Comparison of ENCODE assay signal across 16 cellular contexts in genomic region chr3:52234516-52235447, GRCh38. TPM values are rescaled to one million over a fixed set of nuclear protein-coding genes. Genes with fewer than 3 reads are reported as not detected.
A peak's percentile ranks its signal among the peaks of the same experiment; 100 is the strongest.
DNase-seq lines count a peak whose midpoint lies in the region; ATAC-seq and TF ChIP-seq lines count a peak whose summit lies in the region.
"Had no signal": no experiment of that assay in that cellular context is flagged by ENCODE, and none has a peak within 500 bp of the region (broad histone marks: within the 10 kb centered on the region; RNA-seq: fewer than 3 reads in every experiment).

No MANE protein-coding gene starts in this region.

- H3K36me3 Mint-ChIP-seq in stimulated activated naive CD8-positive, alpha-beta T cell treated with anti-CD3 and anti-CD28 coated beads, Interleukin-15, Interleukin-2, amounts not matched to agents 100 ng/mL and 50 ng/mL, for 24 hours (ENCODE audit: low read depth): peaks cover 21% of the 10 kb centered on the region
- H3K36me3 Mint-ChIP-seq in activated naive CD8-positive, alpha-beta T cell treated with anti-CD3 and anti-CD28 coated beads for 36 hours: peaks cover 27% of the 10 kb centered on the region

- ATAC-seq in stimulated activated naive CD8-positive, alpha-beta T cell treated with anti-CD3 and anti-CD28 coated beads, Interleukin-15, Interleukin-2, amounts not matched to agents 100 U/mL and 50 U/mL, for 24 hours: no peak
- no peak for ATAC-seq in lower lobe of right lung
- ATAC-seq in left lung: no peak
- no peak for ATAC-seq in GM21360 (IDR thresholded peaks at IDR 0.05; ENCODE audit: unreplicated experiment)
- ATAC-seq: left colon, WTC11 had no signal

- H3K36me3 ChIP-seq in lower lobe of right lung (peaks cover 49% of the 10 kb centered on the region), left lung (peaks cover 0 to 56% of the 10 kb centered on the region in 2 donors)
- H3K36me3 ChIP-seq: uterus had no signal

- H3K27me3 Mint-ChIP-seq in stimulated activated naive CD8-positive, alpha-beta T cell treated with anti-CD3 and anti-CD28 coated beads, Interleukin-15, Interleukin-2, amounts not matched to agents 100 ng/mL and 50 ng/mL, for 24 hours: no peaks in the 10 kb centered on the region
- H3K27me3 Mint-ChIP-seq in activated naive CD8-positive, alpha-beta T cell treated with anti-CD3 and anti-CD28 coated beads for 36 hours: no peaks in the 10 kb centered on the region

- H3K9me3 ChIP-seq in lower lobe of right lung (no peaks in the 10 kb centered on the region), left lung (no peaks in the 10 kb centered on the region)
- H3K9me3 ChIP-seq: uterus had no signal

- peaks cover 47% of the 10 kb centered on the region for H3K4me1 ChIP-seq in lower lobe of right lung
- peaks cover 20 to 68% of the 10 kb centered on the region in 2 donors for H3K4me1 ChIP-seq in left lung

- no peak overlapping the region for H3K4me3 Mint-ChIP-seq in stimulated activated naive CD8-positive, alpha-beta T cell treated with anti-CD3 and anti-CD28 coated beads, Interleukin-15, Interleukin-2, amounts not matched to agents 100 ng/mL and 50 ng/mL, for 24 hours
- H3K4me3 Mint-ChIP-seq in activated naive CD8-positive, alpha-beta T cell treated with anti-CD3 and anti-CD28 coated beads for 36 hours: no peak overlapping the region
- H3K4me3 Mint-ChIP-seq: WTC11 had no signal

- H3K9me3 Mint-ChIP-seq in stimulated activated naive CD8-positive, alpha-beta T cell treated with anti-CD3 and anti-CD28 coated beads, Interleukin-15, Interleukin-2, amounts not matched to agents 100 ng/mL and 50 ng/mL, for 24 hours: no peaks in the 10 kb centered on the region
- no peaks in the 10 kb centered on the region for H3K9me3 Mint-ChIP-seq in activated naive CD8-positive, alpha-beta T cell treated with anti-CD3 and anti-CD28 coated beads for 36 hours
- H3K9me3 Mint-ChIP-seq: WTC11 had no signal

- H3K4me1 Mint-ChIP-seq in stimulated activated naive CD8-positive, alpha-beta T cell treated with anti-CD3 and anti-CD28 coated beads, Interleukin-15, Interleukin-2, amounts not matched to agents 100 ng/mL and 50 ng/mL, for 24 hours (ENCODE audit: low read depth): peaks cover 68% of the 10 kb centered on the region
- peaks cover 48% of the 10 kb centered on the region for H3K4me1 Mint-ChIP-seq in activated naive CD8-positive, alpha-beta T cell treated with anti-CD3 and anti-CD28 coated beads for 36 hours

- H3K4me3 ChIP-seq in lower lobe of right lung: no peak overlapping the region
- H3K4me3 ChIP-seq in left lung: no peak overlapping the region
- H3K4me3 ChIP-seq: uterus had no signal

- H3K27ac Mint-ChIP-seq in stimulated activated naive CD8-positive, alpha-beta T cell treated with anti-CD3 and anti-CD28 coated beads, Interleukin-15, Interleukin-2, amounts not matched to agents 100 ng/mL and 50 ng/mL, for 24 hours: peak overlapping the region; percentile 52
- peak overlapping the region; percentile 68 for H3K27ac Mint-ChIP-seq in activated naive CD8-positive, alpha-beta T cell treated with anti-CD3 and anti-CD28 coated beads for 36 hours

- intact Hi-C loops in lower lobe of right lung (cut with DNase I) (loop anchor here (10.0 kb wide), 1 partner anchor 100 kb away; no protein-coding TSS in a partner anchor), left lung (cut with DNase I) (loop anchor here in 1 of 2 donors (5.0 to 10.0 kb wide), 2 partner anchors 108 to 210 kb away; partner anchors contain the start of gene SEMA3G)

- no peaks in the 10 kb centered on the region for H3K27me3 ChIP-seq in lower lobe of right lung (ENCODE audit: low read depth)
- no peaks in the 10 kb centered on the region for H3K27me3 ChIP-seq in left lung
- H3K27me3 ChIP-seq: uterus had no signal

- H3K27ac ChIP-seq in lower lobe of right lung (no peak overlapping the region), left lung (no peak overlapping the region)
- H3K27ac ChIP-seq: uterus had no signal

- no peak for DNase-seq in stimulated activated naive CD8-positive, alpha-beta T cell treated with anti-CD3 and anti-CD28 coated beads, Interleukin-15, Interleukin-2, amounts not matched to agents 100 U/mL and 50 U/mL, for 24 hours
- no peak for DNase-seq in activated naive CD8-positive, alpha-beta T cell treated with anti-CD3 and anti-CD28 coated beads for 36 hours
- DNase-seq in lower lobe of right lung: peak; percentile 35
- DNase-seq in left lung: no peak
- DNase-seq in retina: no peak
- no peak for DNase-seq in GM20000 (ENCODE audit: low spot score)
- DNase-seq: central memory CD4-positive, alpha-beta T cell; DMS53; KG1; NCI-H1694 treated with DMSO at 0.1 percent for 48 hours had no signal

- no peak for TF ChIP-seq CTCF in lower lobe of right lung (IDR thresholded peaks at IDR 0.05)
- TF ChIP-seq CTCF in left lung (IDR thresholded peaks at IDR 0.05): no peak
- TF ChIP-seq CTCF in GM20000 (IDR thresholded peaks at IDR 0.05; ENCODE audit: extremely low read depth, missing control alignments): no peak

RNA-seq across cellular contexts. Expression of gene TWF2, which starts 4.2 kb away (rescaled TPM):
- 100 to 1,000 TPM; 127 to 134 TPM for total RNA-seq in activated naive CD8-positive, alpha-beta T cell treated with anti-CD3 and anti-CD28 coated beads for 36 hours
- total RNA-seq in lower lobe of right lung (62.2 TPM), left lung (10 to 100 TPM; 47.7 to 77.5 TPM)

RNA-seq across cellular contexts. Expression of gene TLR9, which starts 9.3 kb away (rescaled TPM):
- 1 to 10 TPM in 1 of 2 experiments, under 1 TPM in 1; 0.85 to 1.4 TPM for total RNA-seq in activated naive CD8-positive, alpha-beta T cell treated with anti-CD3 and anti-CD28 coated beads for 36 hours
- 1.0 TPM for total RNA-seq in lower lobe of right lung
- 1 to 10 TPM in 1 of 2 donors, not detected in 1; 1.5 TPM for total RNA-seq in left lung
- total RNA-seq: epithelial cell of proximal tubule, WTC11 had no signal

RNA-seq across cellular contexts. Expression of gene PPM1M, which starts 10.8 kb away (rescaled TPM):
- total RNA-seq in activated naive CD8-positive, alpha-beta T cell treated with anti-CD3 and anti-CD28 coated beads for 36 hours: 10 to 100 TPM; 69.7 to 74.9 TPM
- 53.4 TPM for total RNA-seq in lower lobe of right lung
- 10 to 100 TPM; 33.1 to 48.3 TPM for total RNA-seq in left lung

RNA-seq across cellular contexts. Expression of gene ALAS1, which starts 36.8 kb away (rescaled TPM):
- 10 to 100 TPM; 59.4 to 63.0 TPM for total RNA-seq in activated naive CD8-positive, alpha-beta T cell treated with anti-CD3 and anti-CD28 coated beads for 36 hours
- total RNA-seq in lower lobe of right lung: 103 TPM
- total RNA-seq in left lung: 10 to 100 TPM; 66.7 to 70.1 TPM

RNA-seq across cellular contexts. Expression of gene WDR82, which starts 43.7 kb away (rescaled TPM):
- total RNA-seq in activated naive CD8-positive, alpha-beta T cell treated with anti-CD3 and anti-CD28 coated beads for 36 hours: 100 to 1,000 TPM; 121 to 123 TPM
- total RNA-seq in lower lobe of right lung (60.2 TPM), left lung (10 to 100 TPM; 60.2 to 67.9 TPM)
